In the genomic region with DNA sequence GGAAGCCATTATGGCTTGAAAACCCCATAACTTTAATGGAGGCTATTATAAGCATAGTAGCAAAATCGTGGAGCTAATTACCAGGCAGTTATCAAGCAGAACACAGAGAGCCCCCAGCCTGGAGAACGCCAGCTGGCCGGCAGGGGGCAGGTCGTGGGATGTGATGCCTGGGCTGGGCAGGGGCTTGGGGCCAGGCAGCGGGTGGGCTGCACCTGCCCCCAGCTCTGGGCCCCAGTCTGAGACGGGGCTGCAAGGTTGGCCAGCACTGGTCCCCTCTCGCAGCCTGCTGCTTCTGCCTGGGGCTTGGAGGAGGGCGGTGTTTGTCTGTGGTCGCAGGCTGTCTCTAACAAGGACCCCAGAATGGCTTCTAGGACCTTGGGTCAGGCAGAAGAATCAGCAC, we compare ENCODE assay signal across 1 cellular context.
TF ChIP-seq lines count a peak whose summit lies in the region.

No MANE protein-coding gene starts in this region.

TF ChIP-seq in K562, 482 proteins besides CTCF, POLR2A, EP300 and RAD21:
- TF ChIP-seq, protein P1, sequence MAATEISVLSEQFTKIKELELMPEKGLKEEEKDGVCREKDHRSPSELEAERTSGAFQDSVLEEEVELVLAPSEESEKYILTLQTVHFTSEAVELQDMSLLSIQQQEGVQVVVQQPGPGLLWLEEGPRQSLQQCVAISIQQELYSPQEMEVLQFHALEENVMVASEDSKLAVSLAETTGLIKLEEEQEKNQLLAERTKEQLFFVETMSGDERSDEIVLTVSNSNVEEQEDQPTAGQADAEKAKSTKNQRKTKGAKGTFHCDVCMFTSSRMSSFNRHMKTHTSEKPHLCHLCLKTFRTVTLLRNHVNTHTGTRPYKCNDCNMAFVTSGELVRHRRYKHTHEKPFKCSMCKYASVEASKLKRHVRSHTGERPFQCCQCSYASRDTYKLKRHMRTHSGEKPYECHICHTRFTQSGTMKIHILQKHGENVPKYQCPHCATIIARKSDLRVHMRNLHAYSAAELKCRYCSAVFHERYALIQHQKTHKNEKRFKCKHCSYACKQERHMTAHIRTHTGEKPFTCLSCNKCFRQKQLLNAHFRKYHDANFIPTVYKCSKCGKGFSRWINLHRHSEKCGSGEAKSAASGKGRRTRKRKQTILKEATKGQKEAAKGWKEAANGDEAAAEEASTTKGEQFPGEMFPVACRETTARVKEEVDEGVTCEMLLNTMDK (IDR thresholded peaks at IDR 0.05; ENCODE audit: borderline replicate concordance, insufficient read depth, low read depth, low read length, poor library complexity, severe bottlenecking), result peak; percentile 29
- no peak for TF ChIP-seq ZNF699 (CRISPR knock-in tag; IDR thresholded peaks at IDR 0.05; ENCODE audit: insufficient replicate concordance)
- TF ChIP-seq, protein P2, sequence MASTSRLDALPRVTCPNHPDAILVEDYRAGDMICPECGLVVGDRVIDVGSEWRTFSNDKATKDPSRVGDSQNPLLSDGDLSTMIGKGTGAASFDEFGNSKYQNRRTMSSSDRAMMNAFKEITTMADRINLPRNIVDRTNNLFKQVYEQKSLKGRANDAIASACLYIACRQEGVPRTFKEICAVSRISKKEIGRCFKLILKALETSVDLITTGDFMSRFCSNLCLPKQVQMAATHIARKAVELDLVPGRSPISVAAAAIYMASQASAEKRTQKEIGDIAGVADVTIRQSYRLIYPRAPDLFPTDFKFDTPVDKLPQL (IDR thresholded peaks at IDR 0.05; ENCODE audit: extremely low read depth, insufficient read length), result no peak
TF ChIP-seq in K562: peak in this region for 1.
